Comparison of ENCODE assay signal across 1 cellular context in genomic region chr19:56314018-56314583, GRCh38.
TF ChIP-seq lines count a peak whose summit lies in the region.

No MANE protein-coding gene starts in this region.

TF ChIP-seq in IMR-90, 13 proteins besides CTCF, POLR2A, EP300 and RAD21:
- TF ChIP-seq CEBPB (IDR thresholded peaks at IDR 0.05; ENCODE audit: low read depth, low read length) (peak; percentile 8; the same call in 1 of the 2 replicates), MXI1 (IDR thresholded peaks at IDR 0.05; ENCODE audit: borderline replicate concordance, low read depth, low read length) (no peak)
